ENCODE assay signal across 20 cellular contexts in genomic region chr11:21582791-21583190, GRCh38.
"Had no signal": no experiment of that assay in that cellular context is flagged by ENCODE, and none has a peak within 500 bp of the region (broad histone marks: within the 10 kb centered on the region; RNA-seq: fewer than 3 reads in every experiment).

No MANE protein-coding gene starts in this region.

- H3K79me2 ChIP-seq: parathyroid adenoma had no signal

- H3K27ac Mint-ChIP-seq: activated naive CD8-positive, alpha-beta T cell treated with anti-CD3 and anti-CD28 coated beads, Interleukin-2, amount 10 ng/mL, durations not matched to agents 7 days and 5 days; activated T-helper 1 cell treated with anti-CD3 and anti-CD28 coated beads, Interleukin-12 subunit alpha, Interleukin-12 subunit beta, Interleukin-2, Interleukin-4 antibody, amounts not matched to agents 30 ng/mL and 10 ng/mL and 1 ng/mL, durations not matched to agents 14 hours and 24 hours and 36 hours; naive thymus-derived CD8-positive, alpha-beta T cell had no signal

- H3K4me3 ChIP-seq: left lung, transverse colon had no signal

- H3K9me3 ChIP-seq: left lung, transverse colon had no signal

- H3K9ac ChIP-seq: parathyroid adenoma had no signal

- H3K4me1 ChIP-seq: left lung, parathyroid adenoma, transverse colon had no signal

- DNase-seq: activated CD4-positive, alpha-beta T cell treated with anti-CD3 and anti-CD28 coated beads, Interleukin-2, amount 50 U/mL, for 1 hour; activated CD8-positive, alpha-beta memory T cell treated with anti-CD3 and anti-CD28 coated beads for 24 hours; activated naive CD8-positive, alpha-beta T cell treated with anti-CD3 and anti-CD28 coated beads, Interleukin-2, amount 10 ng/mL, durations not matched to agents 7 days and 5 days; brain microvascular endothelial cell; cortex of kidney; effector memory CD4-positive, alpha-beta T cell; left lung; mammary epithelial cell; naive thymus-derived CD8-positive, alpha-beta T cell; right cardiac atrium; small intestine; stimulated activated CD4-positive, alpha-beta T cell treated with anti-CD3 and anti-CD28 coated beads, Interleukin-4, amount 100 ng/mL, for 24 hours; stimulated activated naive CD4-positive, alpha-beta T cell; T-helper 9 cell; transverse colon had no signal

- ATAC-seq: activated CD4-positive, CD25-positive, alpha-beta regulatory T cell treated with anti-CD3 and anti-CD28 coated beads, Interleukin-2, amount 50 U/mL, for 24 hours; left lung; naive thymus-derived CD8-positive, alpha-beta T cell; right cardiac atrium had no signal

- H3K36me3 Mint-ChIP-seq: activated naive CD8-positive, alpha-beta T cell treated with anti-CD3 and anti-CD28 coated beads, Interleukin-2, amount 10 ng/mL, durations not matched to agents 7 days and 5 days; naive thymus-derived CD8-positive, alpha-beta T cell had no signal

- H3K27me3 ChIP-seq: brain microvascular endothelial cell, left lung, transverse colon had no signal

- H3K36me3 ChIP-seq: brain microvascular endothelial cell, left lung, transverse colon had no signal

- H3K27me3 Mint-ChIP-seq: activated naive CD8-positive, alpha-beta T cell treated with anti-CD3 and anti-CD28 coated beads, Interleukin-2, amount 10 ng/mL, durations not matched to agents 7 days and 5 days; central memory CD8-positive, alpha-beta T cell; naive thymus-derived CD8-positive, alpha-beta T cell had no signal

- H3K4me3 Mint-ChIP-seq: activated naive CD8-positive, alpha-beta T cell treated with anti-CD3 and anti-CD28 coated beads, Interleukin-2, amount 10 ng/mL, durations not matched to agents 7 days and 5 days; activated T-helper 1 cell treated with anti-CD3 and anti-CD28 coated beads, Interleukin-12 subunit alpha, Interleukin-12 subunit beta, Interleukin-2, Interleukin-4 antibody, amounts not matched to agents 30 ng/mL and 10 ng/mL and 1 ng/mL, durations not matched to agents 14 hours and 24 hours and 36 hours; central memory CD8-positive, alpha-beta T cell; naive thymus-derived CD8-positive, alpha-beta T cell had no signal

- H3K27ac ChIP-seq: brain microvascular endothelial cell, epithelial cell of prostate, left lung, parathyroid adenoma, transverse colon had no signal

- H3K9me3 Mint-ChIP-seq: activated naive CD8-positive, alpha-beta T cell treated with anti-CD3 and anti-CD28 coated beads, Interleukin-2, amount 10 ng/mL, durations not matched to agents 7 days and 5 days; activated T-helper 1 cell treated with anti-CD3 and anti-CD28 coated beads, Interleukin-12 subunit alpha, Interleukin-12 subunit beta, Interleukin-2, Interleukin-4 antibody, amounts not matched to agents 30 ng/mL and 10 ng/mL and 1 ng/mL, durations not matched to agents 14 hours and 24 hours and 36 hours had no signal

- H3K4me1 Mint-ChIP-seq: activated naive CD8-positive, alpha-beta T cell treated with anti-CD3 and anti-CD28 coated beads, Interleukin-2, amount 10 ng/mL, durations not matched to agents 7 days and 5 days; central memory CD8-positive, alpha-beta T cell; naive thymus-derived CD8-positive, alpha-beta T cell had no signal

- H2AFZ ChIP-seq: parathyroid adenoma had no signal
